In the genomic region with DNA sequence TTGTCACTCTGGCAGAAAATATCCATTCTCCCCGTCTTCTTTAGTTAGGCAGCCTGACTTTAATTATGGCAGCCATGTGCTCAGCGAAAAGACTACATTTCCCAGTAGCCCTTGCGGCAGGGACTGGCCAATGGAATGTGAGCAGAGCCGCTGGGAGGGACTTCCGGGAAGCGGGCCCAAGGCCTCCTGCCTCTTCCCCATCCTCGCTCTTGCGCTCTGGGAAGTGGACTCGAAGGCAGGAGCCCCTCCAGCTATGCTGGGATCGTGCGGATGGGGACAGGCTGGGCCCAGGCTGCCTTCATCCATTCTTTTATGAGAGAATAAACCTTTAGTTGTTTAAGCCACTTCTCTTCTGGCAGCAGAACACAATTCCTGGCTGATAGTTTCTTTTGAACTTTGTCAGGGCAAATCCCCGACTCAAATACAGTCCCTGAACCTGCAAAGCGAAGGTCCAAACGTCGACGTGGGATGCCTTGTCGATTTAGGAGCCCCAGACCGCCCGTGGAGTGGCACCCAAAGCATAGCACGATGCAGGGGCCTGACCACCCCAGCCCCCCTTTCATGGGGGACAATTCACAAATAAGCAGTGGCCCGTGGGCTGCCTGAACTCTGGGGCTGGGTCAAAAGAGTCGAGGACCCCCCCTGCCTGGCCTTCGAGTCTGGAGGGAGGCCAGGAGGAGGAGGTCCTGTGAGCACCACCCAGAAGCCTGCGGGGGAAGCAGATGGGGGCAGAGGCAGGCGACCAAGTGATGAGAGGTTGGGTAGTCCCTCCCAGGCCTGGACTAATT, we compare ENCODE assay signal across 8 cellular contexts. TPM values are rescaled to one million over a fixed set of nuclear protein-coding genes. Genes with fewer than 3 reads are reported as not detected.
DNase-seq lines count a peak whose midpoint lies in the region; ATAC-seq and TF ChIP-seq lines count a peak whose summit lies in the region.

No MANE protein-coding gene starts in this region.

- CTCF ChIA-PET in Caco-2 (lab: Charles Lee) = no interaction called here

- H3K27ac Mint-ChIP-seq in Caco-2 (ENCODE audit: unreplicated experiment) (no peak overlapping the region), natural killer cell (peak overlapping the region; percentile 76 to 79)
- H3K27ac Mint-ChIP-seq in stimulated activated memory B cell treated with anti-CD40 and anti-IgM and Interleukin-4, amounts not matched to agents 10 μg/mL and 1 μg/mL and 100 μg/mL, for 72 hours = peak overlapping the region; percentile 82

- peak overlapping the region; percentile 90; the same call in 1 of the 2 replicates for H2AFZ ChIP-seq in OCI-LY3 (ENCODE audit: low read depth, low read length)

- H3K9me3 Mint-ChIP-seq in Caco-2 (ENCODE audit: unreplicated experiment) (no peaks in the 10 kb centered on the region), natural killer cell (no peaks in the 10 kb centered on the region)
- H3K9me3 Mint-ChIP-seq in stimulated activated memory B cell treated with anti-CD40 and anti-IgM and Interleukin-4, amounts not matched to agents 10 μg/mL and 1 μg/mL and 100 μg/mL, for 72 hours = no peaks in the 10 kb centered on the region

- peaks cover 6% of the 10 kb centered on the region; the same call in 1 of the 2 replicates for H3K4me1 ChIP-seq in Caco-2
- peaks cover 16% of the 10 kb centered on the region for H3K4me1 ChIP-seq in OCI-LY3 (ENCODE audit: low read length)

- H3K4me1 Mint-ChIP-seq in Caco-2 (ENCODE audit: low read depth, unreplicated experiment) = peaks cover 8% of the 10 kb centered on the region
- peaks cover 21 to 25% of the 10 kb centered on the region in 2 donors for H3K4me1 Mint-ChIP-seq in natural killer cell
- H3K4me1 Mint-ChIP-seq in stimulated activated memory B cell treated with anti-CD40 and anti-IgM and Interleukin-4, amounts not matched to agents 10 μg/mL and 1 μg/mL and 100 μg/mL, for 72 hours = peaks cover 31% of the 10 kb centered on the region

- H3K4me2 ChIP-seq in OCI-LY3 (ENCODE audit: low read length) = peak overlapping the region; percentile 92

- peak overlapping the region; percentile 49 for H3K9ac ChIP-seq in OCI-LY3 (ENCODE audit: low read length)

- peak; percentile 91 to 93 for DNase-seq in Caco-2
- DNase-seq in HuH-7.5 (ENCODE audit: low spot score) = peak; percentile 97
- peak; percentile 75 for DNase-seq in activated T-cell treated with anti-CD3 and anti-CD28 coated beads for 1 hour (ENCODE audit: low read depth)
- peak; percentile 36 for DNase-seq in epithelial cell of prostate (ENCODE audit: low read depth, low spot score)
- DNase-seq in natural killer cell = peak; percentile 75

- H3K27ac ChIP-seq in OCI-LY3 (ENCODE audit: low read length) (no peak overlapping the region; the same call in 1 of the 2 replicates), epithelial cell of prostate (no peak overlapping the region)

- no peaks in the 10 kb centered on the region for H4K20me1 ChIP-seq in OCI-LY3 (ENCODE audit: insufficient read depth, low read length)

- peak; percentile 92 for ATAC-seq in GM21390 (IDR thresholded peaks at IDR 0.05; ENCODE audit: unreplicated experiment)
- ATAC-seq in natural killer cell = peak; percentile 90 to 99 (median 94)
- peak; percentile 80 for ATAC-seq in stimulated activated memory B cell treated with anti-CD40 and anti-IgM and Interleukin-4, amounts not matched to agents 10 μg/mL and 1 μg/mL and 100 μg/mL, for 72 hours

- H3K79me2 ChIP-seq in OCI-LY3 (ENCODE audit: low read length) = no peaks in the 10 kb centered on the region

- H3K4me3 ChIP-seq in Caco-2 (ENCODE audit: low read depth, low read length) (no peak overlapping the region), OCI-LY3 (ENCODE audit: low read length) (peak overlapping the region; percentile 71)

- no peaks in the 10 kb centered on the region for H3K9me3 ChIP-seq in Caco-2
- no peaks in the 10 kb centered on the region for H3K9me3 ChIP-seq in OCI-LY3 (ENCODE audit: insufficient read depth, low read length)

- no TSS peak for BruUV-seq in Caco-2 (replicated peaks; lab: Mats Ljungman, UMichigan)

- H3K36me3 ChIP-seq in Caco-2 (ENCODE audit: control insufficient read depth, insufficient read depth, low read length) (no peaks in the 10 kb centered on the region), OCI-LY3 (replicated peaks; ENCODE audit: low read depth, low read length) (no peaks in the 10 kb centered on the region)

- no peaks in the 10 kb centered on the region for H3K36me3 Mint-ChIP-seq in Caco-2 (ENCODE audit: insufficient read depth, unreplicated experiment)
- H3K36me3 Mint-ChIP-seq in natural killer cell = no peaks in the 10 kb centered on the region
- H3K36me3 Mint-ChIP-seq in stimulated activated memory B cell treated with anti-CD40 and anti-IgM and Interleukin-4, amounts not matched to agents 10 μg/mL and 1 μg/mL and 100 μg/mL, for 72 hours = no peaks in the 10 kb centered on the region

- no peak overlapping the region for H3K4me3 Mint-ChIP-seq in Caco-2 (ENCODE audit: unreplicated experiment)
- H3K4me3 Mint-ChIP-seq in natural killer cell = peak overlapping the region; percentile 60
- H3K4me3 Mint-ChIP-seq in stimulated activated memory B cell treated with anti-CD40 and anti-IgM and Interleukin-4, amounts not matched to agents 10 μg/mL and 1 μg/mL and 100 μg/mL, for 72 hours = peak overlapping the region; percentile 50

- H3K27me3 ChIP-seq in Caco-2 (replicated peaks; ENCODE audit: control insufficient read depth, insufficient read depth, low read length) = no peaks in the 10 kb centered on the region
- H3K27me3 ChIP-seq in OCI-LY3 (ENCODE audit: low read depth, low read length) = no peaks in the 10 kb centered on the region

- POLR2A ChIA-PET in Caco-2 (lab: Charles Lee) = no interaction called here

- no peaks in the 10 kb centered on the region for H3K27me3 Mint-ChIP-seq in Caco-2 (ENCODE audit: insufficient read depth, unreplicated experiment)
- H3K27me3 Mint-ChIP-seq in natural killer cell (ENCODE audit: low read depth in 2 of 2) = no peaks in the 10 kb centered on the region
- no peaks in the 10 kb centered on the region for H3K27me3 Mint-ChIP-seq in stimulated activated memory B cell treated with anti-CD40 and anti-IgM and Interleukin-4, amounts not matched to agents 10 μg/mL and 1 μg/mL and 100 μg/mL, for 72 hours

- no peak for TF ChIP-seq CTCF in Caco-2 (IDR thresholded peaks at IDR 0.05; ENCODE audit: insufficient read depth in 1 of 2, low read depth in 1 of 2, low read length in 1 of 2, severe bottlenecking in 1 of 2, unreplicated experiment in 1 of 2)
- no peak for TF ChIP-seq CTCF in OCI-LY3 (IDR thresholded peaks at IDR 0.05; ENCODE audit: low read depth, low read length)
- no peak for TF ChIP-seq CTCF in natural killer cell (IDR thresholded peaks at IDR 0.05)

- intact Hi-C loops in Caco-2 (cut with micrococcal nuclease; ENCODE audit: unreplicated experiment) = no loop called here
- intact Hi-C loops in natural killer cell (cut with micrococcal nuclease) = no loop called here

RNA-seq across cellular contexts. Expression of a gene that starts 15.6 kb away (rescaled TPM):
- total RNA-seq in Caco-2 (2022) (0.51 TPM in 1 of 2 replicates, not detected in the other), natural killer cell (not detected)

Comparison
In these comparisons a context has a peak if more than half of its experiments do, and no peak if none do; other contexts are left out.
1. DNase-seq: peak in every context shown above with its lines; median percentile 97 in HuH-7.5; 92 in Caco-2; 75 in activated T-cell treated with anti-CD3 and anti-CD28 coated beads for 1 hour; 75 in natural killer cell; 36 in epithelial cell of prostate.